1 cellular context compared by ENCODE assay signal in the genomic region with DNA sequence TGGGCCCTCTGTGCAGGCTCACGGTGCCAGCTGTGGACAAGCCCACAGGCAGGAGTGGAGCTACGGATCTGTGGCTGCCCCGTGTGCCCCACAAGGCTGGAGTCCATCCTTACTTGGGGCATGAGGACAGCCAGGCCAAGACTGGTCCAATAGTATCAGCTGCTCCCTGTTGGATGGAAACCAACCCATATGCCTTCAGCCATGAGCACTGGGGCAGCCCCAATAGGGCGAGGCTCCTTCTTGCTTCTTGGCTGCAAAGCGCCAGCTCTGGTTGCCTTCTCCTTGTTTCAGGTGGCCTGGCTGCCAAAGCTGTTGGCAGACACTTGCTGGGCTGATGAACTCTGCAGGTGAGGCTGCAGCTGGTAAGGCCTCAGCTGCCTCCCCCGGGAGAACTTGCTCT.
TF ChIP-seq lines count a peak whose summit lies in the region.

No MANE protein-coding gene starts in this region.

TF ChIP-seq in GM23338, 12 proteins besides CTCF, POLR2A, EP300 and RAD21:
- TF ChIP-seq, protein P1, sequence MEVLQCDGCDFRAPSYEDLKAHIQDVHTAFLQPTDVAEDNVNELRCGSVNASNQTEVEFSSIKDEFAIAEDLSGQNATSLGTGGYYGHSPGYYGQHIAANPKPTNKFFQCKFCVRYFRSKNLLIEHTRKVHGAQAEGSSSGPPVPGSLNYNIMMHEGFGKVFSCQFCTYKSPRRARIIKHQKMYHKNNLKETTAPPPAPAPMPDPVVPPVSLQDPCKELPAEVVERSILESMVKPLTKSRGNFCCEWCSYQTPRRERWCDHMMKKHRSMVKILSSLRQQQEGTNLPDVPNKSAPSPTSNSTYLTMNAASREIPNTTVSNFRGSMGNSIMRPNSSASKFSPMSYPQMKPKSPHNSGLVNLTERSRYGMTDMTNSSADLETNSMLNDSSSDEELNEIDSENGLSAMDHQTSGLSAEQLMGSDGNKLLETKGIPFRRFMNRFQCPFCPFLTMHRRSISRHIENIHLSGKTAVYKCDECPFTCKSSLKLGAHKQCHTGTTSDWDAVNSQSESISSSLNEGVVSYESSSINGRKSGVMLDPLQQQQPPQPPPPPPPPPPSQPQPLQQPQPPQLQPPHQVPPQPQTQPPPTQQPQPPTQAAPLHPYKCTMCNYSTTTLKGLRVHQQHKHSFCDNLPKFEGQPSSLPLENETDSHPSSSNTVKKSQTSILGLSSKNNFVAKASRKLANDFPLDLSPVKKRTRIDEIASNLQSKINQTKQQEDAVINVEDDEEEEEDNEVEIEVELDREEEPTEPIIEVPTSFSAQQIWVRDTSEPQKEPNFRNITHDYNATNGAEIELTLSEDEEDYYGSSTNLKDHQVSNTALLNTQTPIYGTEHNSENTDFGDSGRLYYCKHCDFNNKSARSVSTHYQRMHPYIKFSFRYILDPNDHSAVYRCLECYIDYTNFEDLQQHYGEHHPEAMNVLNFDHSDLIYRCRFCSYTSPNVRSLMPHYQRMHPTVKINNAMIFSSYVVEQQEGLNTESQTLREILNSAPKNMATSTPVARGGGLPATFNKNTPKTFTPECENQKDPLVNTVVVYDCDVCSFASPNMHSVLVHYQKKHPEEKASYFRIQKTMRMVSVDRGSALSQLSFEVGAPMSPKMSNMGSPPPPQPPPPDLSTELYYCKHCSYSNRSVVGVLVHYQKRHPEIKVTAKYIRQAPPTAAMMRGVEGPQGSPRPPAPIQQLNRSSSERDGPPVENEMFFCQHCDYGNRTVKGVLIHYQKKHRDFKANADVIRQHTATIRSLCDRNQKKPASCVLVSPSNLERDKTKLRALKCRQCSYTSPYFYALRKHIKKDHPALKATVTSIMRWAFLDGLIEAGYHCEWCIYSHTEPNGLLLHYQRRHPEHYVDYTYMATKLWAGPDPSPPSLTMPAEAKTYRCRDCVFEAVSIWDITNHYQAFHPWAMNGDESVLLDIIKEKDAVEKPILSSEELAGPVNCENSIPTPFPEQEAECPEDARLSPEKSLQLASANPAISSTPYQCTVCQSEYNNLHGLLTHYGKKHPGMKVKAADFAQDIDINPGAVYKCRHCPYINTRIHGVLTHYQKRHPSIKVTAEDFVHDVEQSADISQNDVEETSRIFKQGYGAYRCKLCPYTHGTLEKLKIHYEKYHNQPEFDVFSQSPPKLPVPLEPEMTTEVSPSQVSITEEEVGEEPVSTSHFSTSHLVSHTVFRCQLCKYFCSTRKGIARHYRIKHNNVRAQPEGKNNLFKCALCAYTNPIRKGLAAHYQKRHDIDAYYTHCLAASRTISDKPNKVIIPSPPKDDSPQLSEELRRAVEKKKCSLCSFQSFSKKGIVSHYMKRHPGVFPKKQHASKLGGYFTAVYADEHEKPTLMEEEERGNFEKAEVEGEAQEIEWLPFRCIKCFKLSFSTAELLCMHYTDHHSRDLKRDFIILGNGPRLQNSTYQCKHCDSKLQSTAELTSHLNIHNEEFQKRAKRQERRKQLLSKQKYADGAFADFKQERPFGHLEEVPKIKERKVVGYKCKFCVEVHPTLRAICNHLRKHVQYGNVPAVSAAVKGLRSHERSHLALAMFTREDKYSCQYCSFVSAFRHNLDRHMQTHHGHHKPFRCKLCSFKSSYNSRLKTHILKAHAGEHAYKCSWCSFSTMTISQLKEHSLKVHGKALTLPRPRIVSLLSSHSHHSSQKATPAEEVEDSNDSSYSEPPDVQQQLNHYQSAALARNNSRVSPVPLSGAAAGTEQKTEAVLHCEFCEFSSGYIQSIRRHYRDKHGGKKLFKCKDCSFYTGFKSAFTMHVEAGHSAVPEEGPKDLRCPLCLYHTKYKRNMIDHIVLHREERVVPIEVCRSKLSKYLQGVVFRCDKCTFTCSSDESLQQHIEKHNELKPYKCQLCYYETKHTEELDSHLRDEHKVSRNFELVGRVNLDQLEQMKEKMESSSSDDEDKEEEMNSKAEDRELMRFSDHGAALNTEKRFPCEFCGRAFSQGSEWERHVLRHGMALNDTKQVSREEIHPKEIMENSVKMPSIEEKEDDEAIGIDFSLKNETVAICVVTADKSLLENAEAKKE (CRISPR knock-in tag; IDR thresholded peaks at IDR 0.05), result no peak
- TF ChIP-seq ZNF331 (CRISPR knock-in tag; IDR thresholded peaks at IDR 0.05; ENCODE audit: low read depth) (no peak), EZH2 (IDR thresholded peaks at IDR 0.05; ENCODE audit: low read depth, unreplicated experiment) (no peak), STAT1 (IDR thresholded peaks at IDR 0.05; ENCODE audit: unreplicated experiment) (no peak), EZH2phosphoT487 (IDR thresholded peaks at IDR 0.05; ENCODE audit: unreplicated experiment) (no peak)
